In genomic region chrX:56995271-56995994, GRCh38 we compare ENCODE assay signal across 8 cellular contexts. TPM values are rescaled to one million over a fixed set of nuclear protein-coding genes. Genes with fewer than 3 reads are reported as not detected.
DNase-seq lines count a peak whose midpoint lies in the region; ATAC-seq, FAIRE-seq and TF ChIP-seq lines count a peak whose summit lies in the region.

Gene SPIN3 (minus strand): TSS chrX:56995541. CDS start chrX:56994947, 594 bp downstream.

- H3K18ac ChIP-seq in H1 (ENCODE audit: extremely low read depth, low read length): no peak within 1 kb of the TSS; the same call in 1 of the 2 replicates

- peak; percentile 62 to 86 for TF ChIP-seq POLR2A in H1 (IDR thresholded peaks at IDR 0.05; ENCODE audit: control extremely low read depth in 1 of 2, low read depth in 2 of 2, low read length in 2 of 2)

- H3K9me3 ChIP-seq in H1 (ENCODE audit: insufficient read depth in 2 of 2, low read depth in 1 of 2, low read length in 1 of 2): no peaks in the 10 kb centered on the region

- H3K23me2 ChIP-seq in H1 (ENCODE audit: low read depth, low read length): 0 out of 2 replicates have a peak, but pooled peaks cover 4% of the 10 kb centered on the region

- H2AK5ac ChIP-seq in H1 (ENCODE audit: low read depth, low read length): no peak within 1 kb of the TSS

- peak within 1 kb of the TSS; percentile 71 to 75 for H3K4me2 ChIP-seq in H1 (ENCODE audit: insufficient read depth in 1 of 2, low read depth in 2 of 2, low read length in 2 of 2)

- WGBS in H1 (ENCODE audit: extremely low coverage in 1 of 2, insufficient coverage in 1 of 2, insufficient read length in 1 of 2, insufficient replicate concordance in 2 of 2, low coverage in 1 of 2, low lambda C conversion rate in 2 of 2, missing lambda C conversion rate in 1 of 2), 2 experiments: 0% methylated on average over 7 of the region's 39 CpGs; no CpG with 5 or more reads in 1 of the 2 experiments

- peaks cover 3 to 30% (median 13%) of the 10 kb centered on the region in 4 experiments; a peak in 7 of 8 replicates for H3K36me3 ChIP-seq in H1 (ENCODE audit: control insufficient read depth in 2 of 4, insufficient read depth in 4 of 4, low read length in 3 of 4)

- peak within 1 kb of the TSS; percentile 87 for H3K4ac ChIP-seq in H1 (replicated peaks; ENCODE audit: insufficient read length, low read depth, low read length)

- POLR2A ChIA-PET in AG04449 (lab: Yijun Ruan, JAX) (no interaction called here), H1 (lab: Charles Lee; ENCODE audit: partially characterized antibody) (interaction anchor here (0.6 to 1.4 kb wide), 4 partner anchors 11 to 48 kb away, joined by 3 to 4 read pairs (median 3); no protein-coding TSS in a partner anchor)

- no peak for DNase-seq in AG04449 (ENCODE audit: low read depth, low spot score)
- DNase-seq in NCI-H526 (lab: John Stamatoyannopoulos, UW): peak; percentile 90 to 92
- peak; percentile 84 for DNase-seq in activated CD8-positive, alpha-beta memory T cell treated with anti-CD3 and anti-CD28 coated beads for 24 hours
- peak; percentile 78 to 80 for DNase-seq in H1 (ENCODE audit: low read depth in 1 of 2, low spot score in 2 of 2)
- peak; percentile 76 for DNase-seq in medulla oblongata (ENCODE audit: extremely low spot score)
- DNase-seq in stimulated activated CD4-positive, alpha-beta T cell treated with anti-CD3 and anti-CD28 coated beads, TNF-alpha, amount 100 ng/mL, for 1 hour (ENCODE audit: low read depth in 3 of 3, low spot score in 1 of 3): peak; percentile 6 to 35 (median 8)

- no peak within 1 kb of the TSS for H2BK20ac ChIP-seq in H1 (ENCODE audit: low read length)

- CTCF ChIA-PET in AG04449 (lab: Yijun Ruan, JAX): interaction anchor here (0.9 to 1.5 kb wide), 2 partner anchors 18 to 578 kb away, joined by 3 to 6 read pairs; no protein-coding TSS in a partner anchor
- CTCF ChIA-PET in H1 (lab: Charles Lee; ENCODE audit: partially characterized antibody): no interaction called here

- peaks cover 0 to 11% of the 10 kb centered on the region in 2 experiments; a peak in 2 of 4 replicates for H3K79me2 ChIP-seq in H1 (ENCODE audit: control insufficient read depth in 1 of 2, insufficient read depth in 2 of 2, low read length in 2 of 2)

- peak within 1 kb of the TSS; percentile 83 for H4K5ac ChIP-seq in H1 (ENCODE audit: insufficient read length, low read depth, low read length)

- no peak for TF ChIP-seq RAD21 in H1 (IDR thresholded peaks at IDR 0.05 in 1 of 2, conservative IDR thresholded peaks at IDR 0.05 in 1 of 2; ENCODE audit: low read depth in 2 of 2, low read length in 2 of 2)

- no peak within 1 kb of the TSS; the same call in 1 of the 2 replicates for H2BK5ac ChIP-seq in H1 (ENCODE audit: low read depth, low read length)

- H4K20me1 ChIP-seq in H1 (replicated peaks in 1 of 2; ENCODE audit: control insufficient read depth in 1 of 2, insufficient read depth in 2 of 2, low read length in 2 of 2): no peaks in the 10 kb centered on the region

- no peak within 1 kb of the TSS for H2BK15ac ChIP-seq in H1 (ENCODE audit: low read length)

- H3K56ac ChIP-seq in H1 (replicated peaks; ENCODE audit: insufficient read length, low read depth, low read length): peak within 1 kb of the TSS; percentile 54

- no peaks in the 10 kb centered on the region; the same call in 1 of the 2 replicates for H3K79me1 ChIP-seq in H1 (ENCODE audit: low read depth, low read length)

- H2AFZ ChIP-seq in H1 (ENCODE audit: low read length): no peak within 1 kb of the TSS

- H3K23ac ChIP-seq in H1 (ENCODE audit: insufficient read length): no peak within 1 kb of the TSS

- TF ChIP-seq CTCF in AG04449 (IDR thresholded peaks at IDR 0.05; ENCODE audit: insufficient read depth, low read length, missing control alignments): no peak
- no peak for TF ChIP-seq CTCF in H1 (IDR thresholded peaks at IDR 0.05; ENCODE audit: control extremely low read depth in 1 of 3, insufficient read depth in 1 of 3, low read depth in 1 of 3, low read length in 3 of 3)

- peak; percentile 82 for FAIRE-seq in H1 (lab: Jason Lieb, UNC)

- H3K4me1 ChIP-seq in H1 (replicated peaks in 1 of 4; ENCODE audit: control insufficient read depth in 3 of 4, insufficient read depth in 4 of 4, low read length in 3 of 4): 0 out of 7 replicates have a peak, but pooled peaks cover 0 to 7% (median 0%) of the 10 kb centered on the region in 4 experiments

- H3K14ac ChIP-seq in H1 (ENCODE audit: insufficient read length): no peak within 1 kb of the TSS

- H2BK12ac ChIP-seq in H1 (ENCODE audit: low read depth, low read length): no peak within 1 kb of the TSS

- H3K9ac ChIP-seq in H1 (replicated peaks in 1 of 4; ENCODE audit: extremely low read depth in 1 of 4, low read depth in 3 of 4, low read length in 3 of 4): peak within 1 kb of the TSS in 3 of 4 experiments; percentile 70 to 82 (median 75); a peak in 6 of 7 replicates

- H3K27me3 ChIP-seq in H1 (replicated peaks in 1 of 4; ENCODE audit: control insufficient read depth in 3 of 4, extremely low read depth in 1 of 4, insufficient read depth in 3 of 4, low read length in 3 of 4): no peaks in the 10 kb centered on the region

- no peak within 1 kb of the TSS for H4K91ac ChIP-seq in H1 (replicated peaks; ENCODE audit: insufficient read length, low read length)

- ATAC-seq in GM18909 (IDR thresholded peaks at IDR 0.05; ENCODE audit: poor library complexity, unreplicated experiment): peak; percentile 97
- peak; percentile 98 for ATAC-seq in HG03103 (IDR thresholded peaks at IDR 0.05; ENCODE audit: low read depth, unreplicated experiment)

- H3K27ac ChIP-seq in H1 (ENCODE audit: low read depth, low read length): peak within 1 kb of the TSS; percentile 87; the same call in 1 of the 2 replicates

- H3K4me3 ChIP-seq in AG04449 (ENCODE audit: low read depth, low read length) (peak within 1 kb of the TSS; percentile 70), H1 (ENCODE audit: extremely low read depth in 1 of 4, insufficient read depth in 2 of 4, low read depth in 3 of 4, low read length in 4 of 4) (peak within 1 kb of the TSS; percentile 63 to 83 (median 69))

- peak within 1 kb of the TSS; percentile 89; the same call in 1 of the 2 replicates for H4K8ac ChIP-seq in H1 (ENCODE audit: extremely low read depth, insufficient read depth, low read length)

- no peak within 1 kb of the TSS for H2BK120ac ChIP-seq in H1 (replicated peaks; ENCODE audit: low read depth, low read length)

- TF ChIP-seq EP300 in H1 (IDR thresholded peaks at IDR 0.05; ENCODE audit: borderline replicate concordance in 1 of 2, low read depth in 2 of 2, low read length in 2 of 2): no peak

TF ChIP-seq in H1, 55 proteins besides CTCF, POLR2A, EP300 and RAD21 (continues in another document):
- TF ChIP-seq GTF2F1 (IDR thresholded peaks at IDR 0.05; ENCODE audit: borderline replicate concordance, low read depth, low read length) (no peak; the same call in 1 of the 2 replicates), POLR2AphosphoS5 (IDR thresholded peaks at IDR 0.05; ENCODE audit: low read depth, low read length) (peak; percentile 63), SP4 (IDR thresholded peaks at IDR 0.05; ENCODE audit: low read length) (no peak), CBX5 (IDR thresholded peaks at IDR 0.05; ENCODE audit: low read depth, low read length) (no peak), PHF8 (conservative IDR thresholded peaks at IDR 0.05; ENCODE audit: low read depth, low read length) (peak; percentile 85), USF2 (IDR thresholded peaks at IDR 0.05; ENCODE audit: low read length) (no peak), RNF2 (IDR thresholded peaks at IDR 0.05; ENCODE audit: borderline replicate concordance, low read depth, low read length, missing control alignments, poor library complexity, severe bottlenecking) (no peak)
- TF ChIP-seq, protein P1, sequence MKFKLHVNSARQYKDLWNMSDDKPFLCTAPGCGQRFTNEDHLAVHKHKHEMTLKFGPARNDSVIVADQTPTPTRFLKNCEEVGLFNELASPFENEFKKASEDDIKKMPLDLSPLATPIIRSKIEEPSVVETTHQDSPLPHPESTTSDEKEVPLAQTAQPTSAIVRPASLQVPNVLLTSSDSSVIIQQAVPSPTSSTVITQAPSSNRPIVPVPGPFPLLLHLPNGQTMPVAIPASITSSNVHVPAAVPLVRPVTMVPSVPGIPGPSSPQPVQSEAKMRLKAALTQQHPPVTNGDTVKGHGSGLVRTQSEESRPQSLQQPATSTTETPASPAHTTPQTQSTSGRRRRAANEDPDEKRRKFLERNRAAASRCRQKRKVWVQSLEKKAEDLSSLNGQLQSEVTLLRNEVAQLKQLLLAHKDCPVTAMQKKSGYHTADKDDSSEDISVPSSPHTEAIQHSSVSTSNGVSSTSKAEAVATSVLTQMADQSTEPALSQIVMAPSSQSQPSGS (IDR thresholded peaks at IDR 0.05; ENCODE audit: low read length): no peak

RNA-seq across cellular contexts. Expression of gene SPIN3, which starts in this region (rescaled TPM):
- total RNA-seq in H1 (2021; fragmentation: NEBNext Ultra II Directional; extraction: Animal tissue kit (Norgen Biotek cat#: 25700)): 13.3 and 13.5 TPM in 2 replicates
- polyA plus RNA-seq in H1 (2011; rRNA removed): 9.1 and 10.7 TPM in 2 replicates
- 13.1 TPM for polyA plus RNA-seq in H1 (2011; cell fraction: cytosol; rRNA removed)
- 36.7 TPM for polyA plus RNA-seq in H1 (2011; cell fraction: nucleus; rRNA removed)
- 9.2 to 18.0 TPM (median 13.6 TPM) in 4 replicates for polyA plus RNA-seq in H1 (2012, experiment 1 of 2)
- 2.9 TPM for polyA plus RNA-seq in H1 (2012, experiment 2 of 2)
- 10.2 TPM for polyA plus RNA-seq in H1 (2013, experiment 1 of 2)
- polyA plus RNA-seq in H1 (2013, experiment 2 of 2): 9.2 TPM
- polyA minus RNA-seq in H1 (2011; rRNA and poly(A)+ RNA removed): 11.2 and 14.0 TPM in 2 replicates
- 12.5 TPM for polyA minus RNA-seq in H1 (2011; cell fraction: cytosol; rRNA and poly(A)+ RNA removed)
- 40.6 TPM for polyA minus RNA-seq in H1 (2011; cell fraction: nucleus; rRNA and poly(A)+ RNA removed)
